1 cellular context compared by ENCODE assay signal in genomic region chr3:108589081-108589997, GRCh38.
A peak's percentile ranks its signal among the peaks of the same experiment; 100 is the strongest.
TF ChIP-seq lines count a peak whose summit lies in the region.

TSS of gene CIP2A (minus strand) at chr3:108589438. CDS start at chr3:108589375, 63 bp downstream.
TSS of gene DZIP3 (plus strand) at chr3:108589722. CDS start at chr3:108605407, 15,685 bp downstream.

TF ChIP-seq in HEK293, 187 proteins besides CTCF, POLR2A, EP300 and RAD21 (continued from another document and continues in another):
- TF ChIP-seq ZNF488 (tag by site-specific recombination; IDR thresholded peaks at IDR 0.05) (no peak), ZFP37 (tag by site-specific recombination; IDR thresholded peaks at IDR 0.05) (no peak), RBAK (tag by site-specific recombination; IDR thresholded peaks at IDR 0.05) (no peak), KLF9 (tag by site-specific recombination; IDR thresholded peaks at IDR 0.05; ENCODE audit: low read depth) (peak; percentile 67), ZNF311 (tag by site-specific recombination; IDR thresholded peaks at IDR 0.05; ENCODE audit: borderline replicate concordance) (no peak), BCL11A (tag by site-specific recombination; IDR thresholded peaks at IDR 0.05; ENCODE audit: low read depth) (no peak), ZNF837 (tag by site-specific recombination; IDR thresholded peaks at IDR 0.05) (no peak), REST (tag by site-specific recombination; IDR thresholded peaks at IDR 0.05) (no peak), ZNF510 (tag by site-specific recombination; IDR thresholded peaks at IDR 0.05; ENCODE audit: insufficient replicate concordance) (no peak), YY2 (tag by site-specific recombination; IDR thresholded peaks at IDR 0.05) (no peak), PBX3 (CRISPR knock-in tag; IDR thresholded peaks at IDR 0.05) (0 out of 2 replicates have a peak, but pooled peaks have one; percentile 28), ZNF449 (tag by site-specific recombination; IDR thresholded peaks at IDR 0.05) (no peak), MEIS1 (CRISPR knock-in tag; IDR thresholded peaks at IDR 0.05; ENCODE audit: borderline replicate concordance) (no peak), ZNF354C (tag by site-specific recombination; IDR thresholded peaks at IDR 0.05; ENCODE audit: borderline replicate concordance, low read depth) (no peak), ZNF114 (tag by site-specific recombination; IDR thresholded peaks at IDR 0.05) (no peak), ZNF596 (tag by site-specific recombination; IDR thresholded peaks at IDR 0.05) (no peak), ZNF571 (tag by site-specific recombination; IDR thresholded peaks at IDR 0.05) (no peak), WT1 (tag by site-specific recombination; IDR thresholded peaks at IDR 0.05) (no peak), SCRT1 (tag by site-specific recombination; IDR thresholded peaks at IDR 0.05; ENCODE audit: borderline replicate concordance) (no peak), HOXD13 (CRISPR knock-in tag; IDR thresholded peaks at IDR 0.05; ENCODE audit: borderline replicate concordance) (no peak), ZNF248 (tag by site-specific recombination; IDR thresholded peaks at IDR 0.05) (no peak), ZNF157 (tag by site-specific recombination; IDR thresholded peaks at IDR 0.05) (no peak), ZNF202 (tag by site-specific recombination; IDR thresholded peaks at IDR 0.05; ENCODE audit: borderline replicate concordance) (no peak), ZNF530 (tag by site-specific recombination; IDR thresholded peaks at IDR 0.05; ENCODE audit: low read depth) (no peak), AEBP2 (tag by site-specific recombination; IDR thresholded peaks at IDR 0.05; ENCODE audit: borderline replicate concordance) (no peak), ZNF239 (tag by site-specific recombination; IDR thresholded peaks at IDR 0.05) (no peak)
- TF ChIP-seq, protein P1, sequence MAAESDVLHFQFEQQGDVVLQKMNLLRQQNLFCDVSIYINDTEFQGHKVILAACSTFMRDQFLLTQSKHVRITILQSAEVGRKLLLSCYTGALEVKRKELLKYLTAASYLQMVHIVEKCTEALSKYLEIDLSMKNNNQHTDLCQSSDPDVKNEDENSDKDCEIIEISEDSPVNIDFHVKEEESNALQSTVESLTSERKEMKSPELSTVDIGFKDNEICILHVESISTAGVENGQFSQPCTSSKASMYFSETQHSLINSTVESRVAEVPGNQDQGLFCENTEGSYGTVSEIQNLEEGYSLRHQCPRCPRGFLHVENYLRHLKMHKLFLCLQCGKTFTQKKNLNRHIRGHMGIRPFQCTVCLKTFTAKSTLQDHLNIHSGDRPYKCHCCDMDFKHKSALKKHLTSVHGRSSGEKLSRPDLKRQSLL (tag by site-specific recombination; IDR thresholded peaks at IDR 0.05), result no peak
- TF ChIP-seq, protein P2, sequence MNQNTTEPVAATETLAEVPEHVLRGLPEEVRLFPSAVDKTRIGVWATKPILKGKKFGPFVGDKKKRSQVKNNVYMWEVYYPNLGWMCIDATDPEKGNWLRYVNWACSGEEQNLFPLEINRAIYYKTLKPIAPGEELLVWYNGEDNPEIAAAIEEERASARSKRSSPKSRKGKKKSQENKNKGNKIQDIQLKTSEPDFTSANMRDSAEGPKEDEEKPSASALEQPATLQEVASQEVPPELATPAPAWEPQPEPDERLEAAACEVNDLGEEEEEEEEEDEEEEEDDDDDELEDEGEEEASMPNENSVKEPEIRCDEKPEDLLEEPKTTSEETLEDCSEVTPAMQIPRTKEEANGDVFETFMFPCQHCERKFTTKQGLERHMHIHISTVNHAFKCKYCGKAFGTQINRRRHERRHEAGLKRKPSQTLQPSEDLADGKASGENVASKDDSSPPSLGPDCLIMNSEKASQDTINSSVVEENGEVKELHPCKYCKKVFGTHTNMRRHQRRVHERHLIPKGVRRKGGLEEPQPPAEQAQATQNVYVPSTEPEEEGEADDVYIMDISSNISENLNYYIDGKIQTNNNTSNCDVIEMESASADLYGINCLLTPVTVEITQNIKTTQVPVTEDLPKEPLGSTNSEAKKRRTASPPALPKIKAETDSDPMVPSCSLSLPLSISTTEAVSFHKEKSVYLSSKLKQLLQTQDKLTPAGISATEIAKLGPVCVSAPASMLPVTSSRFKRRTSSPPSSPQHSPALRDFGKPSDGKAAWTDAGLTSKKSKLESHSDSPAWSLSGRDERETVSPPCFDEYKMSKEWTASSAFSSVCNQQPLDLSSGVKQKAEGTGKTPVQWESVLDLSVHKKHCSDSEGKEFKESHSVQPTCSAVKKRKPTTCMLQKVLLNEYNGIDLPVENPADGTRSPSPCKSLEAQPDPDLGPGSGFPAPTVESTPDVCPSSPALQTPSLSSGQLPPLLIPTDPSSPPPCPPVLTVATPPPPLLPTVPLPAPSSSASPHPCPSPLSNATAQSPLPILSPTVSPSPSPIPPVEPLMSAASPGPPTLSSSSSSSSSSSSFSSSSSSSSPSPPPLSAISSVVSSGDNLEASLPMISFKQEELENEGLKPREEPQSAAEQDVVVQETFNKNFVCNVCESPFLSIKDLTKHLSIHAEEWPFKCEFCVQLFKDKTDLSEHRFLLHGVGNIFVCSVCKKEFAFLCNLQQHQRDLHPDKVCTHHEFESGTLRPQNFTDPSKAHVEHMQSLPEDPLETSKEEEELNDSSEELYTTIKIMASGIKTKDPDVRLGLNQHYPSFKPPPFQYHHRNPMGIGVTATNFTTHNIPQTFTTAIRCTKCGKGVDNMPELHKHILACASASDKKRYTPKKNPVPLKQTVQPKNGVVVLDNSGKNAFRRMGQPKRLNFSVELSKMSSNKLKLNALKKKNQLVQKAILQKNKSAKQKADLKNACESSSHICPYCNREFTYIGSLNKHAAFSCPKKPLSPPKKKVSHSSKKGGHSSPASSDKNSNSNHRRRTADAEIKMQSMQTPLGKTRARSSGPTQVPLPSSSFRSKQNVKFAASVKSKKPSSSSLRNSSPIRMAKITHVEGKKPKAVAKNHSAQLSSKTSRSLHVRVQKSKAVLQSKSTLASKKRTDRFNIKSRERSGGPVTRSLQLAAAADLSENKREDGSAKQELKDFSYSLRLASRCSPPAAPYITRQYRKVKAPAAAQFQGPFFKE (tag by site-specific recombination; IDR thresholded peaks at IDR 0.05; ENCODE audit: borderline replicate concordance), result no peak
- TF ChIP-seq, protein P3, sequence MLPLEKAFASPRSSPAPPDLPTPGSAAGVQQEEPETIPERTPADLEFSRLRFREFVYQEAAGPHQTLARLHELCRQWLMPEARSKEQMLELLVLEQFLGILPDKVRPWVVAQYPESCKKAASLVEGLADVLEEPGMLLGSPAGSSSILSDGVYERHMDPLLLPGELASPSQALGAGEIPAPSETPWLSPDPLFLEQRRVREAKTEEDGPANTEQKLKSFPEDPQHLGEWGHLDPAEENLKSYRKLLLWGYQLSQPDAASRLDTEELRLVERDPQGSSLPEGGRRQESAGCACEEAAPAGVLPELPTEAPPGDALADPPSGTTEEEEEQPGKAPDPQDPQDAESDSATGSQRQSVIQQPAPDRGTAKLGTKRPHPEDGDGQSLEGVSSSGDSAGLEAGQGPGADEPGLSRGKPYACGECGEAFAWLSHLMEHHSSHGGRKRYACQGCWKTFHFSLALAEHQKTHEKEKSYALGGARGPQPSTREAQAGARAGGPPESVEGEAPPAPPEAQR (tag by site-specific recombination; IDR thresholded peaks at IDR 0.05), result no peak
- TF ChIP-seq, protein P4, sequence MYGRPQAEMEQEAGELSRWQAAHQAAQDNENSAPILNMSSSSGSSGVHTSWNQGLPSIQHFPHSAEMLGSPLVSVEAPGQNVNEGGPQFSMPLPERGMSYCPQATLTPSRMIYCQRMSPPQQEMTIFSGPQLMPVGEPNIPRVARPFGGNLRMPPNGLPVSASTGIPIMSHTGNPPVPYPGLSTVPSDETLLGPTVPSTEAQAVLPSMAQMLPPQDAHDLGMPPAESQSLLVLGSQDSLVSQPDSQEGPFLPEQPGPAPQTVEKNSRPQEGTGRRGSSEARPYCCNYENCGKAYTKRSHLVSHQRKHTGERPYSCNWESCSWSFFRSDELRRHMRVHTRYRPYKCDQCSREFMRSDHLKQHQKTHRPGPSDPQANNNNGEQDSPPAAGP (tag by site-specific recombination; IDR thresholded peaks at IDR 0.05), result no peak
- TF ChIP-seq, protein P5, sequence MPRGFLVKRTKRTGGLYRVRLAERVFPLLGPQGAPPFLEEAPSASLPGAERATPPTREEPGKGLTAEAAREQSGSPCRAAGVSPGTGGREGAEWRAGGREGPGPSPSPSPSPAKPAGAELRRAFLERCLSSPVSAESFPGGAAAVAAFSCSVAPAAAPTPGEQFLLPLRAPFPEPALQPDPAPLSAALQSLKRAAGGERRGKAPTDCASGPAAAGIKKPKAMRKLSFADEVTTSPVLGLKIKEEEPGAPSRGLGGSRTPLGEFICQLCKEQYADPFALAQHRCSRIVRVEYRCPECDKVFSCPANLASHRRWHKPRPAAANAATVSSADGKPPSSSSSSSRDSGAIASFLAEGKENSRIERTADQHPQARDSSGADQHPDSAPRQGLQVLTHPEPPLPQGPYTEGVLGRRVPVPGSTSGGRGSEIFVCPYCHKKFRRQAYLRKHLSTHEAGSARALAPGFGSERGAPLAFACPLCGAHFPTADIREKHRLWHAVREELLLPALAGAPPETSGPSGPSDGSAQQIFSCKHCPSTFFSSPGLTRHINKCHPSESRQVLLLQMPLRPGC (tag by site-specific recombination; IDR thresholded peaks at IDR 0.05), result no peak
- TF ChIP-seq, protein P6, sequence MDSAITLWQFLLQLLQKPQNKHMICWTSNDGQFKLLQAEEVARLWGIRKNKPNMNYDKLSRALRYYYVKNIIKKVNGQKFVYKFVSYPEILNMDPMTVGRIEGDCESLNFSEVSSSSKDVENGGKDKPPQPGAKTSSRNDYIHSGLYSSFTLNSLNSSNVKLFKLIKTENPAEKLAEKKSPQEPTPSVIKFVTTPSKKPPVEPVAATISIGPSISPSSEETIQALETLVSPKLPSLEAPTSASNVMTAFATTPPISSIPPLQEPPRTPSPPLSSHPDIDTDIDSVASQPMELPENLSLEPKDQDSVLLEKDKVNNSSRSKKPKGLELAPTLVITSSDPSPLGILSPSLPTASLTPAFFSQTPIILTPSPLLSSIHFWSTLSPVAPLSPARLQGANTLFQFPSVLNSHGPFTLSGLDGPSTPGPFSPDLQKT (IDR thresholded peaks at IDR 0.05; ENCODE audit: borderline replicate concordance, low read depth, low read length), result peak; percentile 59; the same call in 1 of the 2 replicates
